ENCODE assay signal across 13 cellular contexts in genomic region chr4:182827981-182828677, GRCh38.
"Had no signal": no experiment of that assay in that cellular context is flagged by ENCODE, and none has a peak within 500 bp of the region (broad histone marks: within the 10 kb centered on the region; RNA-seq: fewer than 3 reads in every experiment).

No MANE protein-coding gene starts in this region.

- H3K27me3 Mint-ChIP-seq: brain had no signal

- H3K36me3 Mint-ChIP-seq: activated naive CD8-positive, alpha-beta T cell treated with anti-CD3 and anti-CD28 coated beads, Interleukin-2, amount 10 ng/mL, durations not matched to agents 7 days and 5 days; brain; stimulated activated memory B cell treated with anti-CD40 and anti-IgM and Interleukin-4, amounts not matched to agents 10 μg/mL and 1 μg/mL and 100 μg/mL, for 72 hours had no signal

- H3K27me3 ChIP-seq: colonic mucosa, esophagus muscularis mucosa, pancreas had no signal

- FAIRE-seq: pancreas had no signal

- H3K4me1 Mint-ChIP-seq: stimulated activated memory B cell treated with anti-CD40 and anti-IgM and Interleukin-4, amounts not matched to agents 10 μg/mL and 1 μg/mL and 100 μg/mL, for 72 hours had no signal

- H3K27ac Mint-ChIP-seq: activated CD4-positive, alpha-beta T cell treated with anti-CD3 and anti-CD28 coated beads, Interleukin-2, amount 10 ng/mL, durations not matched to agents 7 days and 5 days; activated naive CD8-positive, alpha-beta T cell treated with anti-CD3 and anti-CD28 coated beads, Interleukin-2, amount 10 ng/mL, durations not matched to agents 7 days and 5 days; activated T-helper 1 cell treated with anti-CD3 and anti-CD28 coated beads, Interleukin-12 subunit alpha, Interleukin-12 subunit beta, Interleukin-2, Interleukin-4 antibody, amounts not matched to agents 30 ng/mL and 10 ng/mL and 1 ng/mL, durations not matched to agents 14 hours and 24 hours and 36 hours; stimulated activated memory B cell treated with anti-CD40 and anti-IgM and Interleukin-4, amounts not matched to agents 10 μg/mL and 1 μg/mL and 100 μg/mL, for 72 hours had no signal

- H3K27ac ChIP-seq: colonic mucosa, esophagus muscularis mucosa, pancreas had no signal

- H3K9me3 ChIP-seq: colonic mucosa, esophagus muscularis mucosa, pancreas had no signal

- H3K9me3 Mint-ChIP-seq: activated CD4-positive, alpha-beta T cell treated with anti-CD3 and anti-CD28 coated beads, Interleukin-2, amount 10 ng/mL, durations not matched to agents 7 days and 5 days; activated naive CD8-positive, alpha-beta T cell treated with anti-CD3 and anti-CD28 coated beads, Interleukin-2, amount 10 ng/mL, durations not matched to agents 7 days and 5 days; activated T-helper 1 cell treated with anti-CD3 and anti-CD28 coated beads, Interleukin-12 subunit alpha, Interleukin-12 subunit beta, Interleukin-2, Interleukin-4 antibody, amounts not matched to agents 30 ng/mL and 10 ng/mL and 1 ng/mL, durations not matched to agents 14 hours and 24 hours and 36 hours; neural crest cell had no signal

- H3K4me1 ChIP-seq: colonic mucosa, esophagus muscularis mucosa, pancreas had no signal

- H3K4me3 ChIP-seq: colonic mucosa, esophagus muscularis mucosa, pancreas had no signal

- DNase-seq: activated CD4-positive, alpha-beta T cell treated with anti-CD3 and anti-CD28 coated beads, Interleukin-2, amount 10 ng/mL, durations not matched to agents 7 days and 5 days; activated CD4-positive, CD25-positive, alpha-beta regulatory T cell; activated naive CD8-positive, alpha-beta T cell treated with anti-CD3 and anti-CD28 coated beads, Interleukin-2, amount 10 ng/mL, durations not matched to agents 7 days and 5 days; central memory CD4-positive, alpha-beta T cell; colonic mucosa; stimulated activated CD4-positive, alpha-beta T cell treated with anti-CD3 and anti-CD28 coated beads, Interleukin-12 subunit alpha, Interleukin-12 subunit beta, amount 100 ng/mL, for 4 hours; stimulated activated CD4-positive, alpha-beta T cell treated with anti-CD3 and anti-CD28 coated beads, Interleukin-2, amount 100 ng/mL, for 24 hours had no signal

- H3K36me3 ChIP-seq: colonic mucosa, esophagus muscularis mucosa, pancreas had no signal

- H3K4me3 Mint-ChIP-seq: activated CD4-positive, alpha-beta T cell treated with anti-CD3 and anti-CD28 coated beads, Interleukin-2, amount 10 ng/mL, durations not matched to agents 7 days and 5 days; activated naive CD8-positive, alpha-beta T cell treated with anti-CD3 and anti-CD28 coated beads, Interleukin-2, amount 10 ng/mL, durations not matched to agents 7 days and 5 days; activated T-helper 1 cell treated with anti-CD3 and anti-CD28 coated beads, Interleukin-12 subunit alpha, Interleukin-12 subunit beta, Interleukin-2, Interleukin-4 antibody, amounts not matched to agents 30 ng/mL and 10 ng/mL and 1 ng/mL, durations not matched to agents 14 hours and 24 hours and 36 hours; brain; neural crest cell; stimulated activated memory B cell treated with anti-CD40 and anti-IgM and Interleukin-4, amounts not matched to agents 10 μg/mL and 1 μg/mL and 100 μg/mL, for 72 hours had no signal
